ENCODE assay signal across 19 cellular contexts in the genomic region with DNA sequence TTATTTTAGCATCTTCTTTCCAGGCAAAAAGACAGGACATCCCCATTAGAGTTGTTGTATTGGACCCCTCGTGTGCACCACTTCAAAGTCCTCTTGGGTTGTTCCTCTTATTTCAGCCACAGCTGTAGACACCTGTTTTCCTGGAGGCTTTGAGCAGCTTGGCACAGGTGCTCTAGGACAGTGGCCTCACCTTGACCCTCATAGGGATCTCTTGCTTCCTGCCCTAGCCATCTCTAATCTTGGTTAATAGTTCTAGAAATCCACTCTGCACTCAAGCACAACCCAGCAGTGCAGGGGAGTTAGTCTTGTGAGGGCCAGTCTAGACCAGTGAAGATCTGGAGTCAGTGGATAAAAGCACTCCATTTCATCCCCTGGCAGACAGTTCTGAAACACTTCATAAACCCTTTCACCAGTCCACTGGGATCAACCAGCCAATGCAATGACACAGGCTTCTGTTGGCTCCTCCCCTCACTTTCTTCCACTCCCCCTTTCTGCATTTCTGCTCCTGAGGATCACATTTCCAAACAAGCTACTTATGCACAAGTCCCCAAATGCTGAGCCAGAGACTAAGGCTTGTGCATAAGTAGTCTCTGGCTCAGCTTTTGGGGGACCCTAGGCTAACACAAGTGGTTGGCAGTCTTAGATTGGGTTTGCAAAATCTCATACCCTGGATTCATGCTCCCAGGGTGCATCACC.
DNase-seq lines count a peak whose midpoint lies in the region; ATAC-seq and TF ChIP-seq lines count a peak whose summit lies in the region.
"Had no signal": no experiment of that assay in that cellular context is flagged by ENCODE, and none has a peak within 500 bp of the region (broad histone marks: within the 10 kb centered on the region; RNA-seq: fewer than 3 reads in every experiment).

No MANE protein-coding gene starts in this region.

- peaks cover 6% of the 10 kb centered on the region; the same call in 2 of the 3 replicates for H3K4me1 Mint-ChIP-seq in GM23338

- DNase-seq in DMS 273 (lab: John Stamatoyannopoulos, UW; ENCODE audit: unreplicated experiment) (peak; percentile 18), DMS 273 treated with DMSO at 0.1 percent for 48 hours (lab: John Stamatoyannopoulos, UW) (no peak), GM23338 (ENCODE audit: low spot score) (no peak), NCI-H2029 treated with DMSO at 0.1 percent for 48 hours (lab: John Stamatoyannopoulos, UW) (peak; percentile 91), choroid plexus epithelial cell (ENCODE audit: low read depth) (peak; percentile 15), Right ventricle myocardium inferior (ENCODE audit: missing footprints) (no peak), lower leg skin (ENCODE audit: low spot score in 2 of 2) (no peak)
- DNase-seq: DND-41; GDM1; NCI-H1105; NCI-H2081; NCI-H446 treated with DMSO at 0.1 percent for 48 hours; NK-92 treated with Interleukin-12 subunit alpha and Interleukin-12 subunit beta, amount 100 ng/mL, for 24 hours; OCI-M1 had no signal

- no peaks in the 10 kb centered on the region for H4K20me1 ChIP-seq in GM23338 (replicated peaks; ENCODE audit: insufficient read depth)
- H4K20me1 ChIP-seq: BLaER1 treated with 17β-estradiol and CSF1 and Interleukin-3, amounts not matched to agents 10 nM and 100 nM had no signal

- peaks cover 5% of the 10 kb centered on the region; the same call in 2 of the 3 replicates for H3K36me3 Mint-ChIP-seq in GM23338 (ENCODE audit: low read depth)

- intact Hi-C loops in Right ventricle myocardium inferior (cut with DNase I) (no loop called here), lower leg skin (cut with DNase I; ENCODE audit: low total_unique reads) (no loop called here)

- no peak overlapping the region for H3K4me2 ChIP-seq in GM23338
- H3K4me2 ChIP-seq: BLaER1 treated with 17β-estradiol and CSF1 and Interleukin-3, amounts not matched to agents 10 nM and 100 nM had no signal

- no peaks in the 10 kb centered on the region for H3F3A ChIP-seq in GM23338 (replicated peaks; ENCODE audit: low read depth)

- peaks cover 5% of the 10 kb centered on the region; the same call in 1 of the 2 replicates for H3K9me2 ChIP-seq in GM23338 (ENCODE audit: insufficient read depth)

- 77 to 82% methylated on average over 1 of the region's 1 CpG for WGBS in lower leg skin, 2 donors

- no peaks in the 10 kb centered on the region for H3K27me3 ChIP-seq in GM23338 (ENCODE audit: insufficient read depth)
- H3K27me3 ChIP-seq: BLaER1 treated with 17β-estradiol and CSF1 and Interleukin-3, amounts not matched to agents 10 nM and 100 nM had no signal

- ATAC-seq in GM23338 = peak; percentile 32; the same call in 2 of the 3 replicates
- ATAC-seq in HG03521 (IDR thresholded peaks at IDR 0.05; ENCODE audit: unreplicated experiment) = no peak
- no peak for ATAC-seq in Right ventricle myocardium inferior
- ATAC-seq: HCT116 had no signal

- no peaks in the 10 kb centered on the region for H3K36me3 ChIP-seq in GM23338 (ENCODE audit: insufficient read depth)
- H3K36me3 ChIP-seq: BLaER1 treated with 17β-estradiol and CSF1 and Interleukin-3, amounts not matched to agents 10 nM and 100 nM had no signal

- H3K4me1 ChIP-seq in GM23338 (ENCODE audit: insufficient read depth) = no peaks in the 10 kb centered on the region
- H3K4me1 ChIP-seq: BLaER1 treated with 17β-estradiol and CSF1 and Interleukin-3, amounts not matched to agents 10 nM and 100 nM had no signal

- H3K4me3 ChIP-seq in GM23338 (no peak overlapping the region), choroid plexus epithelial cell (ENCODE audit: low read depth, low read length) (no peak overlapping the region), lower leg skin (ENCODE audit: low read depth, poor library complexity, severe bottlenecking) (no peak overlapping the region)
- H3K4me3 ChIP-seq: BLaER1 treated with 17β-estradiol and CSF1 and Interleukin-3, amounts not matched to agents 10 nM and 100 nM had no signal

- H2AFZ ChIP-seq in GM23338 = no peak overlapping the region

- peaks cover 11% of the 10 kb centered on the region for H3K9me3 Mint-ChIP-seq in GM23338

- no peak overlapping the region for H3K27ac Mint-ChIP-seq in GM23338

- no peak for TF ChIP-seq POLR2A in lower leg skin (IDR thresholded peaks at IDR 0.05)

- no peaks in the 10 kb centered on the region for H3K79me2 ChIP-seq in GM23338 (replicated peaks; ENCODE audit: insufficient read depth)

- H3K27ac ChIP-seq in GM23338 (ENCODE audit: low read depth) = no peak overlapping the region
- H3K27ac ChIP-seq: 22Rv1; BLaER1 treated with 17β-estradiol and CSF1 and Interleukin-3, amounts not matched to agents 10 nM and 100 nM; RWPE1 had no signal

- no peaks in the 10 kb centered on the region for H3K27me3 Mint-ChIP-seq in GM23338 (ENCODE audit: insufficient read depth, low read depth, poor library complexity)

- H3K4me3 Mint-ChIP-seq in GM23338 = no peak overlapping the region

- TF ChIP-seq CTCF in GM23338 (conservative IDR thresholded peaks at IDR 0.05; ENCODE audit: low read depth in 2 of 2) = no peak
- TF ChIP-seq CTCF in choroid plexus epithelial cell (conservative IDR thresholded peaks at IDR 0.05; ENCODE audit: low read depth, low read length) = no peak
- TF ChIP-seq CTCF in lower leg skin (IDR thresholded peaks at IDR 0.05) = no peak

TF ChIP-seq in GM23338, 12 proteins besides CTCF, POLR2A, EP300 and RAD21 (continues in another document):
- TF ChIP-seq CREB1 (CRISPR knock-in tag; IDR thresholded peaks at IDR 0.05; ENCODE audit: low read depth) = no peak
- TF ChIP-seq STAT1 (IDR thresholded peaks at IDR 0.05; ENCODE audit: unreplicated experiment) = no peak
- TF ChIP-seq, protein P1, sequence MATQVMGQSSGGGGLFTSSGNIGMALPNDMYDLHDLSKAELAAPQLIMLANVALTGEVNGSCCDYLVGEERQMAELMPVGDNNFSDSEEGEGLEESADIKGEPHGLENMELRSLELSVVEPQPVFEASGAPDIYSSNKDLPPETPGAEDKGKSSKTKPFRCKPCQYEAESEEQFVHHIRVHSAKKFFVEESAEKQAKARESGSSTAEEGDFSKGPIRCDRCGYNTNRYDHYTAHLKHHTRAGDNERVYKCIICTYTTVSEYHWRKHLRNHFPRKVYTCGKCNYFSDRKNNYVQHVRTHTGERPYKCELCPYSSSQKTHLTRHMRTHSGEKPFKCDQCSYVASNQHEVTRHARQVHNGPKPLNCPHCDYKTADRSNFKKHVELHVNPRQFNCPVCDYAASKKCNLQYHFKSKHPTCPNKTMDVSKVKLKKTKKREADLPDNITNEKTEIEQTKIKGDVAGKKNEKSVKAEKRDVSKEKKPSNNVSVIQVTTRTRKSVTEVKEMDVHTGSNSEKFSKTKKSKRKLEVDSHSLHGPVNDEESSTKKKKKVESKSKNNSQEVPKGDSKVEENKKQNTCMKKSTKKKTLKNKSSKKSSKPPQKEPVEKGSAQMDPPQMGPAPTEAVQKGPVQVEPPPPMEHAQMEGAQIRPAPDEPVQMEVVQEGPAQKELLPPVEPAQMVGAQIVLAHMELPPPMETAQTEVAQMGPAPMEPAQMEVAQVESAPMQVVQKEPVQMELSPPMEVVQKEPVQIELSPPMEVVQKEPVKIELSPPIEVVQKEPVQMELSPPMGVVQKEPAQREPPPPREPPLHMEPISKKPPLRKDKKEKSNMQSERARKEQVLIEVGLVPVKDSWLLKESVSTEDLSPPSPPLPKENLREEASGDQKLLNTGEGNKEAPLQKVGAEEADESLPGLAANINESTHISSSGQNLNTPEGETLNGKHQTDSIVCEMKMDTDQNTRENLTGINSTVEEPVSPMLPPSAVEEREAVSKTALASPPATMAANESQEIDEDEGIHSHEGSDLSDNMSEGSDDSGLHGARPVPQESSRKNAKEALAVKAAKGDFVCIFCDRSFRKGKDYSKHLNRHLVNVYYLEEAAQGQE (IDR thresholded peaks at IDR 0.05; ENCODE audit: unreplicated experiment) = no peak
- no peak for TF ChIP-seq ZNF331 (CRISPR knock-in tag; IDR thresholded peaks at IDR 0.05; ENCODE audit: low read depth)
- TF ChIP-seq NANOG (IDR thresholded peaks at IDR 0.05; ENCODE audit: borderline replicate concordance) = no peak
- TF ChIP-seq, protein P2, sequence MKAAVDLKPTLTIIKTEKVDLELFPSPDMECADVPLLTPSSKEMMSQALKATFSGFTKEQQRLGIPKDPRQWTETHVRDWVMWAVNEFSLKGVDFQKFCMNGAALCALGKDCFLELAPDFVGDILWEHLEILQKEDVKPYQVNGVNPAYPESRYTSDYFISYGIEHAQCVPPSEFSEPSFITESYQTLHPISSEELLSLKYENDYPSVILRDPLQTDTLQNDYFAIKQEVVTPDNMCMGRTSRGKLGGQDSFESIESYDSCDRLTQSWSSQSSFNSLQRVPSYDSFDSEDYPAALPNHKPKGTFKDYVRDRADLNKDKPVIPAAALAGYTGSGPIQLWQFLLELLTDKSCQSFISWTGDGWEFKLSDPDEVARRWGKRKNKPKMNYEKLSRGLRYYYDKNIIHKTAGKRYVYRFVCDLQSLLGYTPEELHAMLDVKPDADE (IDR thresholded peaks at IDR 0.05) = no peak
- no peak for TF ChIP-seq JUNB (IDR thresholded peaks at IDR 0.05; ENCODE audit: unreplicated experiment)
- TF ChIP-seq ZNF114 (CRISPR knock-in tag; IDR thresholded peaks at IDR 0.05) = no peak

Comparison
In these comparisons a context has a peak if more than half of its experiments do, and no peak if none do; other contexts are left out.
1. DNase-seq: peak in DMS 273 (single experiment), NCI-H2029 treated with DMSO at 0.1 percent for 48 hours (single experiment) and choroid plexus epithelial cell (single experiment); none in DMS 273 treated with DMSO at 0.1 percent for 48 hours (single experiment), GM23338 (single experiment), Right ventricle myocardium inferior (single experiment) and lower leg skin (0 of 2).